22 cellular contexts compared by ENCODE assay signal in genomic region chr13:66520511-66521390, GRCh38.
A peak's percentile ranks its signal among the peaks of the same experiment; 100 is the strongest.
DNase-seq lines count a peak whose midpoint lies in the region; ATAC-seq and TF ChIP-seq lines count a peak whose summit lies in the region.
"Had no signal": no experiment of that assay in that cellular context is flagged by ENCODE, and none has a peak within 500 bp of the region (broad histone marks: within the 10 kb centered on the region; RNA-seq: fewer than 3 reads in every experiment).

No MANE protein-coding gene starts in this region.

- H3K4me3 Mint-ChIP-seq in neural crest cell: no peak overlapping the region
- no peak overlapping the region for H3K4me3 Mint-ChIP-seq in stimulated activated effector memory CD8-positive, alpha-beta T cell treated with anti-CD3 and anti-CD28 coated beads, Interleukin-12 subunit alpha, Interleukin-12 subunit beta, amount 100 ng/mL, for 72 hours
- H3K4me3 Mint-ChIP-seq: CD8-positive, alpha-beta T cell; T-helper 1 cell treated with Interleukin-12 subunit alpha and Interleukin-12 subunit beta and Interleukin-4 antibody, amounts not matched to agents 30 μg/mL and 1 μg/mL, for 36 hours had no signal

- H3K9me3 ChIP-seq in HEK293 (ENCODE audit: control insufficient read depth, insufficient read depth, low read depth, low read length): no peaks in the 10 kb centered on the region
- H3K9me3 ChIP-seq: Peyer's patch had no signal

- no peaks in the 10 kb centered on the region for H3K36me3 Mint-ChIP-seq in neural crest cell (ENCODE audit: low read depth)
- no peaks in the 10 kb centered on the region for H3K36me3 Mint-ChIP-seq in stimulated activated effector memory CD8-positive, alpha-beta T cell treated with anti-CD3 and anti-CD28 coated beads, Interleukin-12 subunit alpha, Interleukin-12 subunit beta, amount 100 ng/mL, for 72 hours
- H3K36me3 Mint-ChIP-seq: CD8-positive, alpha-beta T cell had no signal

- peaks cover 15% of the 10 kb centered on the region for H3K4me1 Mint-ChIP-seq in neural crest cell
- no peaks in the 10 kb centered on the region for H3K4me1 Mint-ChIP-seq in stimulated activated effector memory CD8-positive, alpha-beta T cell treated with anti-CD3 and anti-CD28 coated beads, Interleukin-12 subunit alpha, Interleukin-12 subunit beta, amount 100 ng/mL, for 72 hours

- TF ChIP-seq CTCF in HEK293 (tag by site-specific recombination; IDR thresholded peaks at IDR 0.05): no peak
- no peak for TF ChIP-seq CTCF in neural crest cell (conservative IDR thresholded peaks at IDR 0.05)

- ATAC-seq in SK-N-SH treated with all-trans-retinoic acid at 6 μM for 48 hours: peak; percentile 27; the same call in 1 of the 3 replicates
- ATAC-seq in stimulated activated effector memory CD8-positive, alpha-beta T cell treated with anti-CD3 and anti-CD28 coated beads, Interleukin-12 subunit alpha, Interleukin-12 subunit beta, amount 100 ng/mL, for 72 hours: no peak
- ATAC-seq in esophagus mucosa: no peak
- ATAC-seq: CD8-positive, alpha-beta T cell; K562 had no signal

- H3K27ac Mint-ChIP-seq in neural crest cell (ENCODE audit: unreplicated experiment): peak overlapping the region; percentile 81
- H3K27ac Mint-ChIP-seq in stimulated activated effector memory CD8-positive, alpha-beta T cell treated with anti-CD3 and anti-CD28 coated beads, Interleukin-12 subunit alpha, Interleukin-12 subunit beta, amount 100 ng/mL, for 72 hours: no peak overlapping the region
- H3K27ac Mint-ChIP-seq: CD8-positive, alpha-beta T cell; T-helper 1 cell treated with Interleukin-12 subunit alpha and Interleukin-12 subunit beta and Interleukin-4 antibody, amounts not matched to agents 30 μg/mL and 1 μg/mL, for 36 hours had no signal

- H3K27me3 Mint-ChIP-seq in neural crest cell (ENCODE audit: low read depth): no peaks in the 10 kb centered on the region

- no peaks in the 10 kb centered on the region for H3K36me3 ChIP-seq in HEK293 (ENCODE audit: control insufficient read depth in 2 of 2, insufficient read depth in 1 of 2, low read length in 2 of 2)
- H3K36me3 ChIP-seq: Peyer's patch had no signal

- H3K9me3 Mint-ChIP-seq in neural crest cell: peaks cover 3% of the 10 kb centered on the region
- H3K9me3 Mint-ChIP-seq in stimulated activated effector memory CD8-positive, alpha-beta T cell treated with anti-CD3 and anti-CD28 coated beads, Interleukin-12 subunit alpha, Interleukin-12 subunit beta, amount 100 ng/mL, for 72 hours: peaks cover 21% of the 10 kb centered on the region
- H3K9me3 Mint-ChIP-seq: CD8-positive, alpha-beta T cell; T-helper 1 cell treated with Interleukin-12 subunit alpha and Interleukin-12 subunit beta and Interleukin-4 antibody, amounts not matched to agents 30 μg/mL and 1 μg/mL, for 36 hours had no signal

- H3K4me3 ChIP-seq in HEK293 (ENCODE audit: low read depth, low read length): no peak overlapping the region
- H3K4me3 ChIP-seq: K562, Peyer's patch had no signal

- H3K4me1 ChIP-seq in HEK293 (ENCODE audit: control insufficient read depth, insufficient read depth, low read length): no peaks in the 10 kb centered on the region
- H3K4me1 ChIP-seq: Peyer's patch had no signal

- CTCF ChIA-PET in HEK293 (lab: Yijun Ruan, JAX): no interaction called here

- H3K27ac ChIP-seq in HEK293 (ENCODE audit: extremely low read depth, low read depth, low read length): no peak overlapping the region
- H3K27ac ChIP-seq: Peyer's patch had no signal

- DNase-seq in NCI-H446 (lab: John Stamatoyannopoulos, UW) (peak; percentile 0 to 11), neural crest cell (ENCODE audit: low read depth, low spot score) (no peak), NCI-H345 treated with DMSO at 0.1 percent for 48 hours (lab: John Stamatoyannopoulos, UW; ENCODE audit: unreplicated experiment) (no peak)
- DNase-seq in stimulated activated effector memory CD8-positive, alpha-beta T cell treated with anti-CD3 and anti-CD28 coated beads, Interleukin-12 subunit alpha, Interleukin-12 subunit beta, amount 100 ng/mL, for 72 hours (ENCODE audit: low spot score in 2 of 2): no peak
- DNase-seq: C1 segment of cervical spinal cord; Calu3; CD8-positive, alpha-beta T cell; DMS153; GDM1; MM.1S; NCI-H1092; NCI-H1436; NCI-H2029 treated with DMSO at 0.1 percent for 48 hours; NCI-H2171 treated with DMSO at 0.1 percent for 48 hours; NCI-H510A treated with DMSO at 0.1 percent for 48 hours; NCI-H82; Peyer's patch had no signal

- POLR2A ChIA-PET in HEK293 (lab: Yijun Ruan, JAX): no interaction called here

TF ChIP-seq in HEK293, 187 proteins besides CTCF, POLR2A, EP300 and RAD21:
- TF ChIP-seq TRIM28 (IDR thresholded peaks at IDR 0.05; ENCODE audit: borderline replicate concordance, low read length) (0 out of 2 replicates have a peak, but pooled peaks have one; percentile 26), ZBTB26 (tag by site-specific recombination; optimal IDR thresholded peaks at IDR 0.05) (no peak), ZNF76 (tag by site-specific recombination; IDR thresholded peaks at IDR 0.05; ENCODE audit: borderline replicate concordance, low read depth) (no peak), ZNF221 (tag by site-specific recombination; IDR thresholded peaks at IDR 0.05; ENCODE audit: borderline replicate concordance) (no peak), PRDM1 (tag by site-specific recombination; IDR thresholded peaks at IDR 0.05) (no peak), ZNF600 (tag by site-specific recombination; IDR thresholded peaks at IDR 0.05) (no peak), ZNF776 (tag by site-specific recombination; IDR thresholded peaks at IDR 0.05; ENCODE audit: borderline replicate concordance) (no peak), ZFHX2 (tag by site-specific recombination; conservative IDR thresholded peaks at IDR 0.05) (no peak), ZNF843 (tag by site-specific recombination; IDR thresholded peaks at IDR 0.05) (no peak)

TF ChIP-seq in SK-N-SH treated with all-trans-retinoic acid at 6 μM for 48 hours, 23 proteins besides CTCF, POLR2A, EP300 and RAD21:
- TF ChIP-seq TCF4 (CRISPR knock-in tag; IDR thresholded peaks at IDR 0.05; ENCODE audit: borderline replicate concordance) (0 out of 2 replicates have a peak, but pooled peaks have one; percentile 29), ZNF565 (CRISPR knock-in tag; conservative IDR thresholded peaks at IDR 0.05; ENCODE audit: low read depth) (no peak), ISL1 (CRISPR knock-in tag; IDR thresholded peaks at IDR 0.05) (peak; percentile 12; the same call in 1 of the 2 replicates)

Comparison
In these comparisons a context has a peak if more than half of its experiments do, and no peak if none do; other contexts are left out.
1. DNase-seq: peak in NCI-H446 (2 of 2); none in neural crest cell (single experiment), stimulated activated effector memory CD8-positive, alpha-beta T cell treated with anti-CD3 and anti-CD28 coated beads, Interleukin-12 subunit alpha, Interleukin-12 subunit beta, amount 100 ng/mL, for 72 hours (0 of 2) and NCI-H345 treated with DMSO at 0.1 percent for 48 hours (single experiment).